In the genomic region with DNA sequence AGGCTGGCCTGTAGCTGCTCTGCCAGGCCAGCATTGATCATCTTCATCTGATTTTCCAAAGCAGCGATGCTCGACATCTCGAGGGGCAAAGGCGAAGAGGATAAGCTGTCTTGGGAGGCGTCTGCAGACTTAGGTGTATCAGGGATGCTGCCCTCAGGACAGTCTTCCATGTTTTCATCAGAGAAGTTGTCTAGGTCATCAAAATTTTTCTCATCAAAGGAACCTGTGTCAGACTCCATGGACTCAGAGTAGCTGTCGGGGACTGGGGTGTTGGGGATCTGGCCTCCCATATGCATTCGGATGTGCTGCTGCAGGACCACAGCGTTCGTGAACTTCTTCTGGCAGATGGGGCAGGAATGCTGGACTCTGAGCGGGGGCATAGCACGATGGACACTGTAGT, we compare ENCODE assay signal across 28 cellular contexts. TPM values are rescaled to one million over a fixed set of nuclear protein-coding genes. Genes with fewer than 3 reads are reported as not detected.
"Had no signal": no experiment of that assay in that cellular context is flagged by ENCODE, and none has a peak within 500 bp of the region (broad histone marks: within the 10 kb centered on the region; RNA-seq: fewer than 3 reads in every experiment).

No MANE protein-coding gene starts in this region.

- H3K9me3 ChIP-seq: left ventricle myocardium inferior, neutrophil, psoas muscle, suprapubic skin, thoracic aorta, tibial nerve, uterus had no signal

- H3K4me1 Mint-ChIP-seq: naive B cell; natural killer cell; stimulated activated naive B cell treated with anti-CD40 and anti-IgM and Interleukin-4, amounts not matched to agents 10 μg/mL and 1 μg/mL and 100 μg/mL, for 72 hours had no signal

- H3K27ac Mint-ChIP-seq: immature natural killer cell; mesothelial cell of epicardium; naive B cell; natural killer cell; stimulated activated naive B cell treated with anti-CD40 and anti-IgM and Interleukin-4, amounts not matched to agents 10 μg/mL and 1 μg/mL and 100 μg/mL, for 72 hours; stimulated activated naive CD8-positive, alpha-beta T cell treated with anti-CD3 and anti-CD28 coated beads, Interleukin-15, Interleukin-2, amounts not matched to agents 100 ng/mL and 50 ng/mL, for 24 hours; type B pancreatic cell had no signal

- H3K9ac ChIP-seq: parathyroid adenoma had no signal

- H3K4me3 Mint-ChIP-seq: immature natural killer cell; mesothelial cell of epicardium; naive B cell; natural killer cell; stimulated activated naive B cell treated with anti-CD40 and anti-IgM and Interleukin-4, amounts not matched to agents 10 μg/mL and 1 μg/mL and 100 μg/mL, for 72 hours; stimulated activated naive CD8-positive, alpha-beta T cell treated with anti-CD3 and anti-CD28 coated beads, Interleukin-15, Interleukin-2, amounts not matched to agents 100 ng/mL and 50 ng/mL, for 24 hours; type B pancreatic cell had no signal

- H3K4me1 ChIP-seq: left ventricle myocardium inferior, parathyroid adenoma, psoas muscle, suprapubic skin, uterus had no signal

- H3K36me3 Mint-ChIP-seq: immature natural killer cell, naive B cell had no signal

- H3K27ac ChIP-seq: left ventricle myocardium inferior, neutrophil, parathyroid adenoma, psoas muscle, skin epidermis, suprapubic skin, thoracic aorta, tibial nerve, uterus had no signal

- H3K36me3 ChIP-seq: left ventricle myocardium inferior, neutrophil, suprapubic skin, thoracic aorta, tibial nerve, uterus had no signal

- H3K27me3 ChIP-seq: uterus had no signal

- H3K4me3 ChIP-seq: left ventricle myocardium inferior, lung, psoas muscle, skin epidermis, suprapubic skin, thoracic aorta, tibial nerve, uterus had no signal

- H2AFZ ChIP-seq: parathyroid adenoma had no signal

- H3K9me3 Mint-ChIP-seq: immature natural killer cell, mesothelial cell of epicardium, natural killer cell, type B pancreatic cell had no signal

- DNase-seq: hypothalamus; immature natural killer cell; islet precursor cell; left ventricle myocardium inferior; mesendoderm; naive B cell; natural killer cell; occipital lobe; psoas muscle; stimulated activated CD4-positive, alpha-beta T cell treated with anti-CD3 and anti-CD28 coated beads, Interleukin-12 subunit alpha, Interleukin-12 subunit beta, amount 100 ng/mL, for 4 hours; stimulated activated CD4-positive, alpha-beta T cell treated with anti-CD3 and anti-CD28 coated beads, Interleukin-15, amount 100 ng/mL, for 24 hours; stimulated activated CD4-positive, alpha-beta T cell treated with anti-CD3 and anti-CD28 coated beads, Interleukin-2, amount 100 ng/mL, for 24 hours; stimulated activated CD4-positive, alpha-beta T cell treated with anti-CD3 and anti-CD28 coated beads, Interleukin-4, amount 100 ng/mL, for 1 hour; stimulated activated naive B cell treated with anti-CD40 and anti-IgM and Interleukin-4, amounts not matched to agents 10 μg/mL and 1 μg/mL and 100 μg/mL, for 72 hours; uterus had no signal

- ATAC-seq: natural killer cell; psoas muscle; sciatic nerve; stimulated activated naive B cell treated with anti-CD40 and anti-IgM and Interleukin-4, amounts not matched to agents 10 μg/mL and 1 μg/mL and 100 μg/mL, for 72 hours had no signal

RNA-seq across cellular contexts. Expression of a gene that starts 11.5 kb away (rescaled TPM):
- total RNA-seq: mononuclear cell, natural killer cell, posterior vena cava, psoas muscle, thoracic aorta had no signal
- polyA plus RNA-seq: immature natural killer cell, lung, psoas muscle had no signal
